Comparison of ENCODE assay signal across 24 cellular contexts in genomic region chr1:3923378-3924185, GRCh38.
"Had no signal": no experiment of that assay in that cellular context is flagged by ENCODE, and none has a peak within 500 bp of the region (broad histone marks: within the 10 kb centered on the region; RNA-seq: fewer than 3 reads in every experiment).

No MANE protein-coding gene starts in this region.

- H3K27ac Mint-ChIP-seq: activated CD8-positive, alpha-beta T cell treated with anti-CD3 and anti-CD28 coated beads, Interleukin-2, amount 10 ng/mL, durations not matched to agents 7 days and 5 days; activated naive CD4-positive, alpha-beta T cell treated with anti-CD3 and anti-CD28 coated beads for 36 hours; dendritic cell treated with granulocyte-macrophage colony-stimulating factor and Interleukin-4, amounts not matched to agents 40 ng/mL and 50 ng/mL, for 4 days; mesothelial cell of epicardium; stimulated activated naive B cell treated with anti-CD40 and anti-IgM and Interleukin-4, amounts not matched to agents 10 μg/mL and 1 μg/mL and 100 μg/mL, for 72 hours; T-cell; T-helper 2 cell treated with Interferon-gamma antibody and Interleukin-4, amounts not matched to agents 5 μg/mL and 100 μg/mL, for 36 hours had no signal

- H2AFZ ChIP-seq: parathyroid adenoma had no signal

- H3K27ac ChIP-seq: cardiac muscle cell, heart left ventricle, parathyroid adenoma, transverse colon, uterus, VCaP had no signal

- ATAC-seq: activated CD8-positive, alpha-beta T cell treated with anti-CD3 and anti-CD28 coated beads, Interleukin-2, amount 10 ng/mL, durations not matched to agents 7 days and 5 days; heart left ventricle; naive thymus-derived CD8-positive, alpha-beta T cell; sciatic nerve; T-cell had no signal

- H3K9me3 Mint-ChIP-seq: activated naive CD4-positive, alpha-beta T cell treated with anti-CD3 and anti-CD28 coated beads for 36 hours; activated T-helper 17 cell treated with anti-CD3 and anti-CD28 coated beads, Interleukin-2, amount 50 U/mL, for 72 hours; dendritic cell treated with granulocyte-macrophage colony-stimulating factor and Interleukin-4, amounts not matched to agents 40 ng/mL and 50 ng/mL, for 4 days; mesothelial cell of epicardium; naive thymus-derived CD8-positive, alpha-beta T cell; T-cell; T-helper 2 cell treated with Interferon-gamma antibody and Interleukin-4, amounts not matched to agents 5 μg/mL and 100 μg/mL, for 36 hours had no signal

- H3K27me3 Mint-ChIP-seq: activated T-helper 17 cell treated with anti-CD3 and anti-CD28 coated beads, Interleukin-2, amount 50 U/mL, for 72 hours had no signal

- H3K36me3 ChIP-seq: cardiac muscle cell, heart left ventricle, transverse colon, uterus had no signal

- H3K4me2 ChIP-seq: smooth muscle cell had no signal

- H3K36me3 Mint-ChIP-seq: mesothelial cell of epicardium; naive thymus-derived CD8-positive, alpha-beta T cell; stimulated activated naive B cell treated with anti-CD40 and anti-IgM and Interleukin-4, amounts not matched to agents 10 μg/mL and 1 μg/mL and 100 μg/mL, for 72 hours; T-cell had no signal

- H3K9me3 ChIP-seq: heart left ventricle, transverse colon, uterus had no signal

- H3K9ac ChIP-seq: parathyroid adenoma had no signal

- H3K4me3 ChIP-seq: cardiac muscle cell, heart left ventricle, smooth muscle cell, transverse colon, uterus had no signal

- H3K4me1 ChIP-seq: heart left ventricle, parathyroid adenoma, transverse colon, uterus had no signal

- H3K4me1 Mint-ChIP-seq: activated T-helper 17 cell treated with anti-CD3 and anti-CD28 coated beads, Interleukin-2, amount 50 U/mL, for 72 hours; stimulated activated naive B cell treated with anti-CD40 and anti-IgM and Interleukin-4, amounts not matched to agents 10 μg/mL and 1 μg/mL and 100 μg/mL, for 72 hours had no signal

- DNase-seq: activated CD4-positive, alpha-beta T cell treated with anti-CD3 and anti-CD28 coated beads for 1 hour; activated CD4-positive, alpha-beta T cell treated with anti-CD3 and anti-CD28 coated beads, Interleukin-2, amount 50 U/mL, for 1 hour; activated CD8-positive, alpha-beta T cell treated with anti-CD3 and anti-CD28 coated beads, Interleukin-2, amount 10 ng/mL, durations not matched to agents 7 days and 5 days; activated naive CD4-positive, alpha-beta T cell treated with anti-CD3 and anti-CD28 coated beads for 36 hours; effector CD4-positive, alpha-beta T cell; islet precursor cell; naive thymus-derived CD8-positive, alpha-beta T cell; stimulated activated CD4-positive, alpha-beta T cell treated with anti-CD3 and anti-CD28 coated beads, Interleukin-2, amount 100 ng/mL, for 48 hours; stimulated activated CD8-positive, alpha-beta memory T cell treated with anti-CD3 and anti-CD28 coated beads, Interleukin-4, amount 100 ng/mL, for 48 hours; stimulated activated naive B cell treated with anti-CD40 and anti-IgM and Interleukin-4, amounts not matched to agents 10 μg/mL and 1 μg/mL and 100 μg/mL, for 72 hours; T-cell; transverse colon; uterus had no signal

- H3K4me3 Mint-ChIP-seq: activated CD8-positive, alpha-beta T cell treated with anti-CD3 and anti-CD28 coated beads, Interleukin-2, amount 10 ng/mL, durations not matched to agents 7 days and 5 days; activated naive CD4-positive, alpha-beta T cell treated with anti-CD3 and anti-CD28 coated beads for 36 hours; dendritic cell treated with granulocyte-macrophage colony-stimulating factor and Interleukin-4, amounts not matched to agents 40 ng/mL and 50 ng/mL, for 4 days; mesothelial cell of epicardium; naive thymus-derived CD8-positive, alpha-beta T cell; stimulated activated naive B cell treated with anti-CD40 and anti-IgM and Interleukin-4, amounts not matched to agents 10 μg/mL and 1 μg/mL and 100 μg/mL, for 72 hours; T-cell; T-helper 2 cell treated with Interferon-gamma antibody and Interleukin-4, amounts not matched to agents 5 μg/mL and 100 μg/mL, for 36 hours had no signal

- H3K27me3 ChIP-seq: cardiac muscle cell, uterus had no signal

- FAIRE-seq: endometrium had no signal
